In genomic region chr4:66284991-66285451, GRCh38 we compare ENCODE assay signal across 24 cellular contexts.
DNase-seq lines count a peak whose midpoint lies in the region; ATAC-seq lines count a peak whose summit lies in the region.
"Had no signal": no experiment of that assay in that cellular context is flagged by ENCODE, and none has a peak within 500 bp of the region (broad histone marks: within the 10 kb centered on the region; RNA-seq: fewer than 3 reads in every experiment).

No MANE protein-coding gene starts in this region.

- no peaks in the 10 kb centered on the region for H3K36me3 ChIP-seq in aorta (ENCODE audit: control insufficient read depth in 1 of 2, insufficient read depth in 2 of 2, low read length in 1 of 2)

- H3K4me3 ChIP-seq in aorta (ENCODE audit: low read length in 2 of 2) = no peak overlapping the region
- H3K4me3 ChIP-seq: GM23248 had no signal

- no peaks in the 10 kb centered on the region for H3K27me3 ChIP-seq in aorta (ENCODE audit: control insufficient read depth in 1 of 2, insufficient read depth in 2 of 2, low read length in 1 of 2)

- ATAC-seq in aorta (ENCODE audit: low FRiP score) (peak; percentile 29), HG03432 (IDR thresholded peaks at IDR 0.05; ENCODE audit: unreplicated experiment) (no peak)
- ATAC-seq: SK-N-SH treated with all-trans-retinoic acid at 6 μM for 48 hours had no signal

- WGBS in aorta, 2 donors = 80 to 87% methylated on average over 15 of the region's 15 CpGs

- peaks cover 3% of the 10 kb centered on the region for H3K9me3 ChIP-seq in aorta (ENCODE audit: control insufficient read depth, low read length)

- no peaks in the 10 kb centered on the region for H3K4me1 ChIP-seq in aorta (ENCODE audit: control insufficient read depth in 1 of 2, insufficient read depth in 2 of 2, low read length in 2 of 2)

- no peak overlapping the region for H3K27ac ChIP-seq in aorta (ENCODE audit: low read depth in 1 of 2, low read length in 2 of 2)
- H3K27ac ChIP-seq: 22Rv1, C4-2B, GM23248, KMS-11, RWPE1 had no signal

- DNase-seq in NCI-H146 (lab: John Stamatoyannopoulos, UW) = peak; percentile 12
- DNase-seq in NCI-H146 treated with DMSO at 0.1 percent for 48 hours (lab: John Stamatoyannopoulos, UW; ENCODE audit: unreplicated experiment) = no peak
- DNase-seq in SHP77 treated with DMSO at 0.1 percent for 48 hours (lab: John Stamatoyannopoulos, UW) = peak; percentile 45
- DNase-seq in mesenteric fat pad (ENCODE audit: low spot score) = peak; percentile 86
- DNase-seq in aorta = peak in 1 of 2 donors; percentile 63
- no peak for DNase-seq in GDM1 (lab: John Stamatoyannopoulos, UW)
- DNase-seq: CD8-positive, alpha-beta memory T cell; DMS 273 treated with DMSO at 0.1 percent for 48 hours; DMS79; GM23248; H9; MM.1S; NCI-H1694 treated with DMSO at 0.1 percent for 48 hours; NCI-H2081; NCI-H2171; NCI-H226; NCI-H510A; NCI-H69 had no signal

- intact Hi-C loops in aorta (cut with DNase I) = no loop called here

Comparison
In these comparisons a context has a peak if more than half of its experiments do, and no peak if none do; other contexts are left out.
1. DNase-seq: peak in NCI-H146 (single experiment), SHP77 treated with DMSO at 0.1 percent for 48 hours (single experiment) and mesenteric fat pad (single experiment); none in NCI-H146 treated with DMSO at 0.1 percent for 48 hours (single experiment) and GDM1 (single experiment).